In the genomic region with DNA sequence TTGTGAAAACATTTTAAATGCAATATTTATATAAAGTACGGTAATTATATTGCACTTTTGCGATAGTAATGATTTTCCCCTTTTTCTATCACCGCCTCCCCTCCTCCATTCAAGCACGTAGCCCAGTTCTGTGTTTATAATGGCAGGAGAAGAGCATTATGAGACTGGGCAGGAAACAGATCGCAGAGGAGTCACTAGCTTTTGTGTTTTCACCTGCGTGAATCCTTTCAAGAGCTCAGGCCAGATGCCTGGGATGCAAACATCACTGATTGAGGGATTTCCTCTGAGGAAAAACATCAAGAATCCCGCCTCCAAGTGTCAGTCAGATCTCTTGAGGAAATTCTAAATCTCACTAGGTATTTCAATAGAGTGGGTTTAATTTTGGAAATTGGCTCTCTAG, we compare ENCODE assay signal across 28 cellular contexts.
A peak's percentile ranks its signal among the peaks of the same experiment; 100 is the strongest.
DNase-seq lines count a peak whose midpoint lies in the region; ATAC-seq, FAIRE-seq and TF ChIP-seq lines count a peak whose summit lies in the region.
"Had no signal": no experiment of that assay in that cellular context is flagged by ENCODE, and none has a peak within 500 bp of the region (broad histone marks: within the 10 kb centered on the region; RNA-seq: fewer than 3 reads in every experiment).

No MANE protein-coding gene starts in this region.

- DNase-seq in NCI-H2029 (lab: John Stamatoyannopoulos, UW) (peak; percentile 13), NCI-H2029 treated with DMSO at 0.1 percent for 48 hours (lab: John Stamatoyannopoulos, UW) (no peak), NCI-H146 (lab: John Stamatoyannopoulos, UW) (peak; percentile 80), astrocyte (ENCODE audit: low read depth) (no peak), smooth muscle cell (lab: John Stamatoyannopoulos, UW; ENCODE audit: unreplicated experiment) (no peak), cerebellar cortex (ENCODE audit: low spot score) (no peak)
- DNase-seq: activated CD4-positive, alpha-beta T cell treated with anti-CD3 and anti-CD28 coated beads for 36 hours; activated CD8-positive, alpha-beta T cell treated with anti-CD3 and anti-CD28 coated beads for 36 hours; activated naive CD4-positive, alpha-beta T cell treated with anti-CD3 and anti-CD28 coated beads, Interleukin-2, amount 10 ng/mL, durations not matched to agents 7 days and 5 days; adrenal gland; body of pancreas; cerebellar nuclear complex; dorsolateral prefrontal cortex; GOT3; HFFc6; kidney glomerular epithelial cell; naive thymus-derived CD4-positive, alpha-beta T cell; NCI-H1105; NCI-H2081 treated with DMSO at 0.1 percent for 48 hours; NCI-H446 treated with DMSO at 0.1 percent for 48 hours; transverse colon had no signal

- peaks cover 54% of the 10 kb centered on the region for H3K4me1 Mint-ChIP-seq in astrocyte (ENCODE audit: low read depth, unreplicated experiment)
- H3K4me1 Mint-ChIP-seq: activated CD4-positive, alpha-beta T cell treated with anti-CD3 and anti-CD28 coated beads for 36 hours; activated T-helper 17 cell treated with anti-CD3 and anti-CD28 coated beads, Interleukin-2, amount 50 U/mL, for 72 hours; stimulated activated effector memory CD8-positive, alpha-beta T cell treated with anti-CD3 and anti-CD28 coated beads, Interleukin-12 subunit alpha, Interleukin-12 subunit beta, amount 100 ng/mL, for 72 hours had no signal

- H3K4me3 ChIP-seq in astrocyte (ENCODE audit: insufficient read depth, low read depth, low read length), result no peak overlapping the region
- no peak overlapping the region for H3K4me3 ChIP-seq in smooth muscle cell
- H3K4me3 ChIP-seq: adrenal gland, body of pancreas, dorsolateral prefrontal cortex, hepatocyte, K562, transverse colon had no signal

- H3K4me2 ChIP-seq in astrocyte (ENCODE audit: low read length) (no peak overlapping the region), smooth muscle cell (peak overlapping the region; percentile 52)
- H3K4me2 ChIP-seq: hepatocyte had no signal

- H3K9me3 ChIP-seq in astrocyte (ENCODE audit: insufficient read depth, low read depth, low read length) (no peaks in the 10 kb centered on the region), smooth muscle cell (replicated peaks; ENCODE audit: low read depth) (no peaks in the 10 kb centered on the region)
- H3K9me3 ChIP-seq: adrenal gland, body of pancreas, transverse colon had no signal

- H2AFZ ChIP-seq in astrocyte (ENCODE audit: low read depth, low read length) (no peak overlapping the region), smooth muscle cell (ENCODE audit: low read depth) (no peak overlapping the region)
- H2AFZ ChIP-seq: hepatocyte had no signal

- H3K27ac Mint-ChIP-seq in astrocyte (ENCODE audit: unreplicated experiment), result peak overlapping the region; percentile 84
- H3K27ac Mint-ChIP-seq: activated CD4-positive, alpha-beta T cell treated with anti-CD3 and anti-CD28 coated beads for 36 hours; activated CD8-positive, alpha-beta T cell treated with anti-CD3 and anti-CD28 coated beads for 36 hours; activated naive CD4-positive, alpha-beta T cell treated with anti-CD3 and anti-CD28 coated beads, Interleukin-2, amount 10 ng/mL, durations not matched to agents 7 days and 5 days; activated T-helper 17 cell treated with anti-CD3 and anti-CD28 coated beads, Interleukin-2, amount 50 U/mL, for 72 hours; naive thymus-derived CD4-positive, alpha-beta T cell; stimulated activated effector memory CD8-positive, alpha-beta T cell treated with anti-CD3 and anti-CD28 coated beads, Interleukin-12 subunit alpha, Interleukin-12 subunit beta, amount 100 ng/mL, for 72 hours had no signal

- H3K36me3 ChIP-seq in astrocyte (ENCODE audit: insufficient read depth, low read length) (no peaks in the 10 kb centered on the region), smooth muscle cell (ENCODE audit: low read depth) (no peaks in the 10 kb centered on the region)
- H3K36me3 ChIP-seq: adrenal gland, transverse colon had no signal

- peaks cover 13% of the 10 kb centered on the region for H3F3A ChIP-seq in smooth muscle cell (ENCODE audit: low read depth)

- FAIRE-seq in astrocyte (lab: Jason Lieb, UNC), result no peak
- FAIRE-seq: K562 had no signal

- H3K27me3 Mint-ChIP-seq in astrocyte (ENCODE audit: low read depth, unreplicated experiment), result no peaks in the 10 kb centered on the region

- WGBS in smooth muscle cell (ENCODE audit: low lambda C conversion rate), result 90% methylated on average over 7 of the region's 7 CpGs

- no peak overlapping the region for H3K27ac ChIP-seq in astrocyte (ENCODE audit: low read depth, low read length)
- peak overlapping the region; percentile 89 for H3K27ac ChIP-seq in smooth muscle cell (ENCODE audit: low read depth)
- H3K27ac ChIP-seq: adrenal gland, body of pancreas, C4-2B, dorsolateral prefrontal cortex, hepatocyte, transverse colon had no signal

- H3K4me1 ChIP-seq in astrocyte (ENCODE audit: insufficient read depth, low read length) (peaks cover 26% of the 10 kb centered on the region), smooth muscle cell (ENCODE audit: low read depth) (peaks cover 25% of the 10 kb centered on the region)

- H3K9ac ChIP-seq in astrocyte (ENCODE audit: low read length) (no peak overlapping the region), smooth muscle cell (ENCODE audit: low read depth) (no peak overlapping the region)

- ATAC-seq in GM18867 (IDR thresholded peaks at IDR 0.05; ENCODE audit: unreplicated experiment), result no peak
- no peak for ATAC-seq in esophagus mucosa
- ATAC-seq: activated CD4-positive, alpha-beta T cell treated with anti-CD3 and anti-CD28 coated beads for 36 hours; activated CD8-positive, alpha-beta T cell treated with anti-CD3 and anti-CD28 coated beads for 36 hours; activated T-helper 17 cell treated with anti-CD3 and anti-CD28 coated beads, Interleukin-2, amount 50 U/mL, for 72 hours; body of pancreas; K562; naive thymus-derived CD4-positive, alpha-beta T cell; stimulated activated effector memory CD8-positive, alpha-beta T cell treated with anti-CD3 and anti-CD28 coated beads, Interleukin-12 subunit alpha, Interleukin-12 subunit beta, amount 100 ng/mL, for 72 hours had no signal

- peaks cover 5% of the 10 kb centered on the region for H3K9me3 Mint-ChIP-seq in astrocyte (ENCODE audit: unreplicated experiment)
- H3K9me3 Mint-ChIP-seq: activated CD8-positive, alpha-beta T cell treated with anti-CD3 and anti-CD28 coated beads for 36 hours; activated naive CD4-positive, alpha-beta T cell treated with anti-CD3 and anti-CD28 coated beads, Interleukin-2, amount 10 ng/mL, durations not matched to agents 7 days and 5 days; activated T-helper 17 cell treated with anti-CD3 and anti-CD28 coated beads, Interleukin-2, amount 50 U/mL, for 72 hours; HFFc6; stimulated activated effector memory CD8-positive, alpha-beta T cell treated with anti-CD3 and anti-CD28 coated beads, Interleukin-12 subunit alpha, Interleukin-12 subunit beta, amount 100 ng/mL, for 72 hours had no signal

- H3K79me2 ChIP-seq in astrocyte (ENCODE audit: insufficient read depth, low read length), result no peaks in the 10 kb centered on the region
- H3K79me2 ChIP-seq in smooth muscle cell (ENCODE audit: low read depth), result no peaks in the 10 kb centered on the region
- H3K79me2 ChIP-seq: hepatocyte had no signal

- TF ChIP-seq CTCF in astrocyte (IDR thresholded peaks at IDR 0.05; ENCODE audit: insufficient read depth, low read depth, low read length) (no peak), smooth muscle cell (IDR thresholded peaks at IDR 0.05; ENCODE audit: borderline replicate concordance, insufficient read depth, poor library complexity, severe bottlenecking) (no peak)

- H3K4me3 Mint-ChIP-seq in astrocyte (ENCODE audit: unreplicated experiment), result no peak overlapping the region
- H3K4me3 Mint-ChIP-seq: activated CD4-positive, alpha-beta T cell treated with anti-CD3 and anti-CD28 coated beads for 36 hours; activated CD8-positive, alpha-beta T cell treated with anti-CD3 and anti-CD28 coated beads for 36 hours; activated naive CD4-positive, alpha-beta T cell treated with anti-CD3 and anti-CD28 coated beads, Interleukin-2, amount 10 ng/mL, durations not matched to agents 7 days and 5 days; activated T-helper 17 cell treated with anti-CD3 and anti-CD28 coated beads, Interleukin-2, amount 50 U/mL, for 72 hours; HFFc6; naive thymus-derived CD4-positive, alpha-beta T cell; stimulated activated effector memory CD8-positive, alpha-beta T cell treated with anti-CD3 and anti-CD28 coated beads, Interleukin-12 subunit alpha, Interleukin-12 subunit beta, amount 100 ng/mL, for 72 hours had no signal

- H4K20me1 ChIP-seq in astrocyte (ENCODE audit: insufficient read depth, low read length) (no peaks in the 10 kb centered on the region), smooth muscle cell (ENCODE audit: low read depth) (no peaks in the 10 kb centered on the region)

- H3K27me3 ChIP-seq in astrocyte (ENCODE audit: insufficient read depth, low read length), result no peaks in the 10 kb centered on the region
- H3K27me3 ChIP-seq in smooth muscle cell (ENCODE audit: low read depth), result no peaks in the 10 kb centered on the region
- H3K27me3 ChIP-seq: adrenal gland, body of pancreas, dorsolateral prefrontal cortex, hepatocyte, transverse colon had no signal

- H3K36me3 Mint-ChIP-seq in astrocyte (ENCODE audit: low read depth, unreplicated experiment), result peaks cover 1% of the 10 kb centered on the region
- H3K36me3 Mint-ChIP-seq: activated naive CD4-positive, alpha-beta T cell treated with anti-CD3 and anti-CD28 coated beads, Interleukin-2, amount 10 ng/mL, durations not matched to agents 7 days and 5 days; naive thymus-derived CD4-positive, alpha-beta T cell; stimulated activated effector memory CD8-positive, alpha-beta T cell treated with anti-CD3 and anti-CD28 coated beads, Interleukin-12 subunit alpha, Interleukin-12 subunit beta, amount 100 ng/mL, for 72 hours had no signal

Comparison
In these comparisons a context has a peak if more than half of its experiments do, and no peak if none do; other contexts are left out.
1. DNase-seq: peak in NCI-H2029 (single experiment) and NCI-H146 (single experiment); none in NCI-H2029 treated with DMSO at 0.1 percent for 48 hours (single experiment), astrocyte (single experiment), smooth muscle cell (single experiment) and cerebellar cortex (single experiment).